Comparison of ENCODE assay signal across 10 cellular contexts in genomic region chr12:104519190-104519857, GRCh38.
A peak's percentile ranks its signal among the peaks of the same experiment; 100 is the strongest.
DNase-seq lines count a peak whose midpoint lies in the region; ATAC-seq lines count a peak whose summit lies in the region.
"Had no signal": no experiment of that assay in that cellular context is flagged by ENCODE, and none has a peak within 500 bp of the region (broad histone marks: within the 10 kb centered on the region; RNA-seq: fewer than 3 reads in every experiment).

No MANE protein-coding gene starts in this region.

- DNase-seq in NCI-H748 (lab: John Stamatoyannopoulos, UW; ENCODE audit: unreplicated experiment): peak; percentile 47
- no peak for DNase-seq in NCI-H748 treated with DMSO at 0.1 percent for 48 hours (lab: John Stamatoyannopoulos, UW)
- DNase-seq in NCI-H69 (lab: John Stamatoyannopoulos, UW): peak; percentile 81
- DNase-seq in activated naive CD8-positive, alpha-beta T cell treated with anti-CD3 and anti-CD28 coated beads, Interleukin-2, amount 10 ng/mL, durations not matched to agents 7 days and 5 days: peak; percentile 68
- DNase-seq in stimulated activated CD8-positive, alpha-beta memory T cell treated with anti-CD3 and anti-CD28 coated beads, Interleukin-2, amount 100 ng/mL, for 1 hour (ENCODE audit: low read depth in 2 of 2): peak; percentile 9 to 14
- no peak for DNase-seq in DMS114 treated with DMSO at 0.1 percent for 48 hours (lab: John Stamatoyannopoulos, UW; ENCODE audit: unreplicated experiment)
- DNase-seq in SHP77 (lab: John Stamatoyannopoulos, UW): no peak
- DNase-seq: 8988T, left ventricle myocardium superior had no signal

- ATAC-seq in activated naive CD8-positive, alpha-beta T cell treated with anti-CD3 and anti-CD28 coated beads, Interleukin-2, amount 10 ng/mL, durations not matched to agents 7 days and 5 days (ENCODE audit: low read depth): peak; percentile 90
- no peak for ATAC-seq in HG02759 (IDR thresholded peaks at IDR 0.05; ENCODE audit: unreplicated experiment)
- ATAC-seq: left ventricle myocardium superior had no signal

- peak overlapping the region; percentile 61 for H3K4me3 Mint-ChIP-seq in activated naive CD8-positive, alpha-beta T cell treated with anti-CD3 and anti-CD28 coated beads, Interleukin-2, amount 10 ng/mL, durations not matched to agents 7 days and 5 days

- H3K4me1 Mint-ChIP-seq in activated naive CD8-positive, alpha-beta T cell treated with anti-CD3 and anti-CD28 coated beads, Interleukin-2, amount 10 ng/mL, durations not matched to agents 7 days and 5 days: peaks cover 75% of the 10 kb centered on the region

- no peaks in the 10 kb centered on the region for H3K9me3 Mint-ChIP-seq in activated naive CD8-positive, alpha-beta T cell treated with anti-CD3 and anti-CD28 coated beads, Interleukin-2, amount 10 ng/mL, durations not matched to agents 7 days and 5 days

- H3K27me3 Mint-ChIP-seq in activated naive CD8-positive, alpha-beta T cell treated with anti-CD3 and anti-CD28 coated beads, Interleukin-2, amount 10 ng/mL, durations not matched to agents 7 days and 5 days: no peaks in the 10 kb centered on the region

- POLR2A ChIA-PET in activated naive CD8-positive, alpha-beta T cell treated with anti-CD3 and anti-CD28 coated beads, Interleukin-2, amount 10 ng/mL, durations not matched to agents 7 days and 5 days (lab: Charles Lee): interaction anchor here (1.0 kb wide), 1 partner anchor 168 kb away, joined by 3 read pairs; no protein-coding TSS in a partner anchor

- peak overlapping the region; percentile 79 for H3K27ac Mint-ChIP-seq in activated naive CD8-positive, alpha-beta T cell treated with anti-CD3 and anti-CD28 coated beads, Interleukin-2, amount 10 ng/mL, durations not matched to agents 7 days and 5 days

- peaks cover 14% of the 10 kb centered on the region for H3K36me3 Mint-ChIP-seq in activated naive CD8-positive, alpha-beta T cell treated with anti-CD3 and anti-CD28 coated beads, Interleukin-2, amount 10 ng/mL, durations not matched to agents 7 days and 5 days

Comparison
In these comparisons a context has a peak if more than half of its experiments do, and no peak if none do; other contexts are left out.
1. DNase-seq: peak in NCI-H748 (single experiment), NCI-H69 (single experiment), activated naive CD8-positive, alpha-beta T cell treated with anti-CD3 and anti-CD28 coated beads, Interleukin-2, amount 10 ng/mL, durations not matched to agents 7 days and 5 days (single experiment) and stimulated activated CD8-positive, alpha-beta memory T cell treated with anti-CD3 and anti-CD28 coated beads, Interleukin-2, amount 100 ng/mL, for 1 hour (2 of 2); none in NCI-H748 treated with DMSO at 0.1 percent for 48 hours (single experiment), DMS114 treated with DMSO at 0.1 percent for 48 hours (single experiment) and SHP77 (0 of 2).